In genomic region chr13:20940083-20940482, GRCh38 we compare ENCODE assay signal across 17 cellular contexts. TPM values are rescaled to one million over a fixed set of nuclear protein-coding genes. Genes with fewer than 3 reads are reported as not detected.
DNase-seq lines count a peak whose midpoint lies in the region; ATAC-seq and TF ChIP-seq lines count a peak whose summit lies in the region.
"Had no signal": no experiment of that assay in that cellular context is flagged by ENCODE, and none has a peak within 500 bp of the region (broad histone marks: within the 10 kb centered on the region; RNA-seq: fewer than 3 reads in every experiment).

No MANE protein-coding gene starts in this region.

- peak overlapping the region; percentile 64 to 69 for H3K27ac ChIP-seq in right atrium auricular region
- H3K27ac ChIP-seq: spleen had no signal

- H3K4me3 ChIP-seq in right atrium auricular region (no peak overlapping the region), adipocyte (ENCODE audit: low read length) (no peak overlapping the region), foreskin fibroblast (ENCODE audit: low read depth in 1 of 2, low read length in 2 of 2) (no peak overlapping the region)
- H3K4me3 ChIP-seq: spleen, uterus had no signal

- TF ChIP-seq CTCF in right atrium auricular region (IDR thresholded peaks at IDR 0.05) = no peak
- TF ChIP-seq CTCF in foreskin fibroblast (IDR thresholded peaks at IDR 0.05; ENCODE audit: low read depth, low read length) = no peak
- no peak for TF ChIP-seq CTCF in type B pancreatic cell (conservative IDR thresholded peaks at IDR 0.05)
- TF ChIP-seq CTCF in nephron progenitor cell (IDR thresholded peaks at IDR 0.05) = no peak

- H3K27ac Mint-ChIP-seq in type B pancreatic cell (peak overlapping the region; percentile 44), nephron progenitor cell (no peak overlapping the region)
- H3K27ac Mint-ChIP-seq: stimulated activated memory B cell treated with anti-CD40 and anti-IgM and Interleukin-4, amounts not matched to agents 10 μg/mL and 1 μg/mL and 100 μg/mL, for 72 hours; T-helper 2 cell treated with Interferon-gamma antibody and Interleukin-4, amounts not matched to agents 5 μg/mL and 100 μg/mL, for 36 hours had no signal

- H3K27me3 Mint-ChIP-seq in type B pancreatic cell = peaks cover 13% of the 10 kb centered on the region
- H3K27me3 Mint-ChIP-seq in nephron progenitor cell (ENCODE audit: low read depth, poor library complexity) = peaks cover 14% of the 10 kb centered on the region

- in situ Hi-C loops in KBM-7 (cut with MboI; ENCODE audit: low pct_unique_long_range_greater_than_20kb, low sequenced_read_pairs) = no loop called here

- H3K9me3 ChIP-seq in right atrium auricular region (no peaks in the 10 kb centered on the region), adipocyte (ENCODE audit: control insufficient read depth, low read length) (no peaks in the 10 kb centered on the region)
- H3K9me3 ChIP-seq: spleen, uterus had no signal

- peaks cover 0 to 9% of the 10 kb centered on the region in 2 donors for H3K4me1 ChIP-seq in right atrium auricular region
- H3K4me1 ChIP-seq in adipocyte (ENCODE audit: control insufficient read depth, insufficient read depth, low read length) = peaks cover 21% of the 10 kb centered on the region
- H3K4me1 ChIP-seq: uterus had no signal

- DNase-seq in right atrium auricular region (ENCODE audit: low spot score) (no peak), left cardiac atrium (no peak), adipocyte (ENCODE audit: low read depth) (peak; percentile 85), foreskin fibroblast (peak; percentile 19 to 47), type B pancreatic cell (ENCODE audit: extremely low spot score, unreplicated experiment) (no peak), nephron progenitor cell (no peak), KBM-7 (no peak)
- DNase-seq: activated CD4-positive, alpha-beta T cell treated with anti-CD3 and anti-CD28 coated beads for 4 hours; activated CD8-positive, alpha-beta memory T cell treated with anti-CD3 and anti-CD28 coated beads, Interleukin-2, amount 50 U/mL, for 48 hours; midbrain; NCI-H1436; NK-92 treated with Interleukin-12 subunit alpha and Interleukin-12 subunit beta, amount 100 ng/mL, for 24 hours; spleen; uterus had no signal

- intact Hi-C loops in left cardiac atrium (cut with DNase I) = loop anchor here (5.0 to 10.0 kb wide), 3 partner anchors 135 to 235 kb away; partner anchors contain the start of genes MRPL57 (in 1 of the 2) and SKA3 (in 1 of the 2)

- H3K36me3 Mint-ChIP-seq in type B pancreatic cell (no peaks in the 10 kb centered on the region), nephron progenitor cell (ENCODE audit: low read depth) (no peaks in the 10 kb centered on the region)
- H3K36me3 Mint-ChIP-seq: stimulated activated memory B cell treated with anti-CD40 and anti-IgM and Interleukin-4, amounts not matched to agents 10 μg/mL and 1 μg/mL and 100 μg/mL, for 72 hours had no signal

- H3K4me1 Mint-ChIP-seq in type B pancreatic cell (ENCODE audit: unreplicated experiment) = peaks cover 7% of the 10 kb centered on the region
- peaks cover 14% of the 10 kb centered on the region for H3K4me1 Mint-ChIP-seq in nephron progenitor cell

- H3K4me3 Mint-ChIP-seq in type B pancreatic cell (no peak overlapping the region), nephron progenitor cell (no peak overlapping the region)
- H3K4me3 Mint-ChIP-seq: stimulated activated memory B cell treated with anti-CD40 and anti-IgM and Interleukin-4, amounts not matched to agents 10 μg/mL and 1 μg/mL and 100 μg/mL, for 72 hours; T-helper 2 cell treated with Interferon-gamma antibody and Interleukin-4, amounts not matched to agents 5 μg/mL and 100 μg/mL, for 36 hours had no signal

- no peaks in the 10 kb centered on the region for H3K36me3 ChIP-seq in right atrium auricular region
- H3K36me3 ChIP-seq in adipocyte (ENCODE audit: control insufficient read depth, insufficient read depth, low read length, severe bottlenecking) = no peaks in the 10 kb centered on the region
- H3K36me3 ChIP-seq: spleen, uterus had no signal

- H3K9me3 Mint-ChIP-seq in type B pancreatic cell (no peaks in the 10 kb centered on the region), nephron progenitor cell (no peaks in the 10 kb centered on the region)
- H3K9me3 Mint-ChIP-seq: stimulated activated memory B cell treated with anti-CD40 and anti-IgM and Interleukin-4, amounts not matched to agents 10 μg/mL and 1 μg/mL and 100 μg/mL, for 72 hours; T-helper 2 cell treated with Interferon-gamma antibody and Interleukin-4, amounts not matched to agents 5 μg/mL and 100 μg/mL, for 36 hours had no signal

- peak overlapping the region; percentile 6 for H3K9ac ChIP-seq in adipocyte (ENCODE audit: low read length)

- H3K27me3 ChIP-seq in right atrium auricular region = no peaks in the 10 kb centered on the region
- peaks cover 4% of the 10 kb centered on the region for H3K27me3 ChIP-seq in adipocyte (replicated peaks; ENCODE audit: control insufficient read depth, insufficient read depth, low read length)
- H3K27me3 ChIP-seq: uterus had no signal

- no peak for ATAC-seq in left cardiac atrium
- ATAC-seq in HG02885 (IDR thresholded peaks at IDR 0.05; ENCODE audit: poor library complexity, unreplicated experiment) = no peak
- ATAC-seq: stimulated activated memory B cell treated with anti-CD40 and anti-IgM and Interleukin-4, amounts not matched to agents 10 μg/mL and 1 μg/mL and 100 μg/mL, for 72 hours had no signal

RNA-seq across cellular contexts. Expression of gene XPO4, which starts 37.5 kb away (rescaled TPM):
- 10 to 100 TPM in 1 of 2 donors, 1 to 10 TPM in 1; 9.7 to 10.6 TPM for total RNA-seq in right atrium auricular region
- 10 to 100 TPM in 1 of 2 donors, 1 to 10 TPM in 1; 7.8 to 12.1 TPM for total RNA-seq in left cardiac atrium
- 17.5 and 23.1 TPM in 2 replicates for total RNA-seq in type B pancreatic cell (ENCODE audit: low replicate concordance)

Comparison
In these comparisons a context has a peak if more than half of its experiments do, and no peak if none do; other contexts are left out.
1. DNase-seq: peak in adipocyte (single experiment) and foreskin fibroblast (2 of 2); none in right atrium auricular region (single experiment), left cardiac atrium (single experiment), type B pancreatic cell (single experiment), nephron progenitor cell (single experiment) and KBM-7 (single experiment).